Comparison of ENCODE assay signal across 17 cellular contexts in genomic region chr5:59236996-59237395, GRCh38.
"Had no signal": no experiment of that assay in that cellular context is flagged by ENCODE, and none has a peak within 500 bp of the region (broad histone marks: within the 10 kb centered on the region; RNA-seq: fewer than 3 reads in every experiment).

No MANE protein-coding gene starts in this region.

- H3K4me3 ChIP-seq: colonic mucosa, mucosa of descending colon, testis, upper lobe of right lung had no signal

- H3K27ac ChIP-seq: colonic mucosa, testis, upper lobe of right lung had no signal

- H3K36me3 ChIP-seq: colonic mucosa, upper lobe of right lung had no signal

- H3K4me1 ChIP-seq: testis, upper lobe of right lung had no signal

- H3K4me1 Mint-ChIP-seq: natural killer cell had no signal

- H3K36me3 Mint-ChIP-seq: activated naive CD4-positive, alpha-beta T cell treated with anti-CD3 and anti-CD28 coated beads, Interleukin-2, amount 50 U/mL, for 72 hours; natural killer cell had no signal

- ATAC-seq: activated naive CD4-positive, alpha-beta T cell treated with anti-CD3 and anti-CD28 coated beads, Interleukin-2, amount 50 U/mL, for 72 hours; left lobe of liver; mucosa of descending colon; natural killer cell; SK-N-SH treated with all-trans-retinoic acid at 6 μM for 48 hours; stimulated activated naive CD8-positive, alpha-beta T cell treated with anti-CD3 and anti-CD28 coated beads, Interleukin-15, amount 100 ng/mL, for 72 hours; upper lobe of right lung had no signal

- H3K9me3 Mint-ChIP-seq: activated naive CD4-positive, alpha-beta T cell treated with anti-CD3 and anti-CD28 coated beads, Interleukin-2, amount 50 U/mL, for 72 hours; natural killer cell; stimulated activated naive CD8-positive, alpha-beta T cell treated with anti-CD3 and anti-CD28 coated beads, Interleukin-15, amount 100 ng/mL, for 72 hours had no signal

- H3K27ac Mint-ChIP-seq: natural killer cell had no signal

- H3K4me3 Mint-ChIP-seq: natural killer cell; stimulated activated naive CD8-positive, alpha-beta T cell treated with anti-CD3 and anti-CD28 coated beads, Interleukin-15, amount 100 ng/mL, for 72 hours had no signal

- H3K9me3 ChIP-seq: colonic mucosa, mucosa of descending colon, testis, upper lobe of right lung had no signal

- H3K27me3 ChIP-seq: colonic mucosa, testis, upper lobe of right lung had no signal

- DNase-seq: activated effector memory CD4-positive, alpha-beta T cell treated with anti-CD3 and anti-CD28 coated beads, Interleukin-2, amount 50 U/mL, for 16 hours; amniotic stem cell; colonic mucosa; effector memory CD4-positive, alpha-beta T cell; mammary epithelial cell; mucosa of descending colon; natural killer cell; nucleus accumbens; stimulated activated CD4-positive, alpha-beta T cell treated with anti-CD3 and anti-CD28 coated beads, Interleukin-15, amount 100 ng/mL, for 24 hours; stimulated activated CD4-positive, alpha-beta T cell treated with anti-CD3 and anti-CD28 coated beads, Interleukin-4, amount 100 ng/mL, for 4 hours; stimulated activated naive CD8-positive, alpha-beta T cell treated with anti-CD3 and anti-CD28 coated beads, Interleukin-15, amount 100 ng/mL, for 72 hours; T-helper 2 cell; testis; upper lobe of right lung had no signal
